ENCODE assay signal across 12 cellular contexts in genomic region chr1:59156526-59157196, GRCh38.
DNase-seq lines count a peak whose midpoint lies in the region; ATAC-seq and TF ChIP-seq lines count a peak whose summit lies in the region.
"Had no signal": no experiment of that assay in that cellular context is flagged by ENCODE, and none has a peak within 500 bp of the region (broad histone marks: within the 10 kb centered on the region; RNA-seq: fewer than 3 reads in every experiment).

No MANE protein-coding gene starts in this region.

- no peak overlapping the region for H3K4me3 Mint-ChIP-seq in endothelial cell (ENCODE audit: unreplicated experiment)
- H3K4me3 Mint-ChIP-seq in activated CD4-positive, alpha-beta memory T cell treated with anti-CD3 and anti-CD28 coated beads, Interleukin-2, amount 10 ng/mL, durations not matched to agents 7 days and 5 days = no peak overlapping the region
- H3K4me3 Mint-ChIP-seq: stimulated activated memory B cell treated with anti-CD40 and anti-IgM and Interleukin-4, amounts not matched to agents 10 μg/mL and 1 μg/mL and 100 μg/mL, for 72 hours; T-helper 17 cell had no signal

- peaks cover 14% of the 10 kb centered on the region for H3K9me3 ChIP-seq in Panc1 (ENCODE audit: control insufficient read depth, insufficient read depth, low read depth, low read length)
- H3K9me3 ChIP-seq in tibial nerve = peaks cover 0 to 10% (median 2%) of the 10 kb centered on the region in 4 donors

- CTCF ChIA-PET in Panc1 (lab: Charles Lee) = interaction anchor here (0.6 kb wide), 1 partner anchor 461 kb away, joined by 3 read pairs; no protein-coding TSS in a partner anchor
- CTCF ChIA-PET in activated CD4-positive, alpha-beta memory T cell treated with anti-CD3 and anti-CD28 coated beads, Interleukin-2, amount 10 ng/mL, durations not matched to agents 7 days and 5 days (lab: Charles Lee) = interaction anchor here (0.5 kb wide), 1 partner anchor 68 kb away, joined by 3 read pairs; no protein-coding TSS in a partner anchor

- H3K4me3 ChIP-seq in Panc1 (ENCODE audit: low read depth in 2 of 2, low read length in 2 of 2) = peak overlapping the region in 1 of 2 experiments; percentile 26; a peak in 2 of 4 replicates
- H3K4me3 ChIP-seq in tibial nerve = no peak overlapping the region

- H3K36me3 Mint-ChIP-seq in endothelial cell (ENCODE audit: low read depth, unreplicated experiment) = no peaks in the 10 kb centered on the region
- H3K36me3 Mint-ChIP-seq in activated CD4-positive, alpha-beta memory T cell treated with anti-CD3 and anti-CD28 coated beads, Interleukin-2, amount 10 ng/mL, durations not matched to agents 7 days and 5 days (ENCODE audit: low read depth) = peaks cover 2% of the 10 kb centered on the region
- H3K36me3 Mint-ChIP-seq: stimulated activated memory B cell treated with anti-CD40 and anti-IgM and Interleukin-4, amounts not matched to agents 10 μg/mL and 1 μg/mL and 100 μg/mL, for 72 hours had no signal

- in situ Hi-C loops in Panc1 (cut with HindIII; ENCODE audit: low pct_unique_long_range_greater_than_20kb, low sequenced_read_pairs) = no loop called here

- no peaks in the 10 kb centered on the region for H3K9me3 Mint-ChIP-seq in endothelial cell (ENCODE audit: unreplicated experiment)
- peaks cover 8% of the 10 kb centered on the region for H3K9me3 Mint-ChIP-seq in activated CD4-positive, alpha-beta memory T cell treated with anti-CD3 and anti-CD28 coated beads, Interleukin-2, amount 10 ng/mL, durations not matched to agents 7 days and 5 days

- H3K27me3 Mint-ChIP-seq in endothelial cell (ENCODE audit: unreplicated experiment) = no peaks in the 10 kb centered on the region
- H3K27me3 Mint-ChIP-seq in activated CD4-positive, alpha-beta memory T cell treated with anti-CD3 and anti-CD28 coated beads, Interleukin-2, amount 10 ng/mL, durations not matched to agents 7 days and 5 days = no peaks in the 10 kb centered on the region
- H3K27me3 Mint-ChIP-seq: stimulated activated memory B cell treated with anti-CD40 and anti-IgM and Interleukin-4, amounts not matched to agents 10 μg/mL and 1 μg/mL and 100 μg/mL, for 72 hours; T-helper 17 cell had no signal

- H3K4me1 Mint-ChIP-seq in endothelial cell (ENCODE audit: unreplicated experiment) = peaks cover 24% of the 10 kb centered on the region
- H3K4me1 Mint-ChIP-seq in activated CD4-positive, alpha-beta memory T cell treated with anti-CD3 and anti-CD28 coated beads, Interleukin-2, amount 10 ng/mL, durations not matched to agents 7 days and 5 days = no peaks in the 10 kb centered on the region
- H3K4me1 Mint-ChIP-seq: T-helper 17 cell had no signal

- peak; percentile 85 for ATAC-seq in Panc1
- ATAC-seq: stimulated activated memory B cell treated with anti-CD40 and anti-IgM and Interleukin-4, amounts not matched to agents 10 μg/mL and 1 μg/mL and 100 μg/mL, for 72 hours; T-helper 17 cell had no signal

- H3K4me1 ChIP-seq in Panc1 (ENCODE audit: control insufficient read depth, insufficient read depth, low read length) = peaks cover 13% of the 10 kb centered on the region
- H3K4me1 ChIP-seq in tibial nerve = peaks cover 0 to 23% (median 1%) of the 10 kb centered on the region in 4 donors

- intact Hi-C loops in Panc1 (cut with micrococcal nuclease; ENCODE audit: unreplicated experiment) = no loop called here

- H3K27me3 ChIP-seq in Panc1 (ENCODE audit: control insufficient read depth, insufficient read depth, low read length) (no peaks in the 10 kb centered on the region), tibial nerve (no peaks in the 10 kb centered on the region)

- no TSS peak for BruUV-seq in Panc1 (replicated peaks; lab: Mats Ljungman, UMichigan)

- 16 to 18% methylated on average over 7 of the region's 7 CpGs for WGBS in tibial nerve, 2 donors

- peak overlapping the region; percentile 93 for H3K27ac Mint-ChIP-seq in endothelial cell (ENCODE audit: unreplicated experiment)
- H3K27ac Mint-ChIP-seq in activated CD4-positive, alpha-beta memory T cell treated with anti-CD3 and anti-CD28 coated beads, Interleukin-2, amount 10 ng/mL, durations not matched to agents 7 days and 5 days = no peak overlapping the region
- H3K27ac Mint-ChIP-seq: stimulated activated memory B cell treated with anti-CD40 and anti-IgM and Interleukin-4, amounts not matched to agents 10 μg/mL and 1 μg/mL and 100 μg/mL, for 72 hours; T-helper 17 cell had no signal

- TF ChIP-seq POLR2A in tibial nerve (IDR thresholded peaks at IDR 0.05) = no peak

- POLR2A ChIA-PET in Panc1 (lab: Charles Lee) = no interaction called here
- POLR2A ChIA-PET in activated CD4-positive, alpha-beta memory T cell treated with anti-CD3 and anti-CD28 coated beads, Interleukin-2, amount 10 ng/mL, durations not matched to agents 7 days and 5 days (lab: Charles Lee) = no interaction called here

- H3K36me3 ChIP-seq in Panc1 (ENCODE audit: control insufficient read depth, insufficient read depth, low read length) = no peaks in the 10 kb centered on the region
- H3K36me3 ChIP-seq in tibial nerve = no peaks in the 10 kb centered on the region

- DNase-seq in DMS53 (lab: John Stamatoyannopoulos, UW) = peak; percentile 17
- no peak for DNase-seq in DMS53 treated with DMSO at 0.1 percent for 48 hours (lab: John Stamatoyannopoulos, UW; ENCODE audit: unreplicated experiment)
- DNase-seq in Panc1 (ENCODE audit: low read depth, low spot score) = no peak
- DNase-seq in endothelial cell (ENCODE audit: low spot score) = peak; percentile 38
- DNase-seq in renal cortical epithelial cell (ENCODE audit: low read depth) = peak; percentile 44
- DNase-seq in activated CD4-positive, alpha-beta memory T cell treated with anti-CD3 and anti-CD28 coated beads, Interleukin-2, amount 10 ng/mL, durations not matched to agents 7 days and 5 days = no peak
- DNase-seq in tibial nerve (ENCODE audit: low spot score in 2 of 2) = no peak
- DNase-seq in LoVo (ENCODE audit: low spot score) = no peak
- DNase-seq: NCI-H1092, small intestine, T-helper 17 cell had no signal

- no peak for TF ChIP-seq CTCF in Panc1 (IDR thresholded peaks at IDR 0.05)
- TF ChIP-seq CTCF in endothelial cell (IDR thresholded peaks at IDR 0.05; ENCODE audit: unreplicated experiment) = no peak
- TF ChIP-seq CTCF in tibial nerve (IDR thresholded peaks at IDR 0.05) = no peak

- H3K27ac ChIP-seq in Panc1 (ENCODE audit: low read length) = peak overlapping the region; percentile 26
- H3K27ac ChIP-seq in tibial nerve = no peak overlapping the region

- TF ChIP-seq EP300 in tibial nerve (IDR thresholded peaks at IDR 0.05) = no peak

Comparison
In these comparisons a context has a peak if more than half of its experiments do, and no peak if none do; other contexts are left out.
1. DNase-seq: peak in DMS53 (single experiment), endothelial cell (single experiment) and renal cortical epithelial cell (single experiment); none in DMS53 treated with DMSO at 0.1 percent for 48 hours (single experiment), Panc1 (single experiment), activated CD4-positive, alpha-beta memory T cell treated with anti-CD3 and anti-CD28 coated beads, Interleukin-2, amount 10 ng/mL, durations not matched to agents 7 days and 5 days (single experiment), tibial nerve (0 of 2) and LoVo (single experiment).